Comparison of ENCODE assay signal across 8 cellular contexts in the genomic region with DNA sequence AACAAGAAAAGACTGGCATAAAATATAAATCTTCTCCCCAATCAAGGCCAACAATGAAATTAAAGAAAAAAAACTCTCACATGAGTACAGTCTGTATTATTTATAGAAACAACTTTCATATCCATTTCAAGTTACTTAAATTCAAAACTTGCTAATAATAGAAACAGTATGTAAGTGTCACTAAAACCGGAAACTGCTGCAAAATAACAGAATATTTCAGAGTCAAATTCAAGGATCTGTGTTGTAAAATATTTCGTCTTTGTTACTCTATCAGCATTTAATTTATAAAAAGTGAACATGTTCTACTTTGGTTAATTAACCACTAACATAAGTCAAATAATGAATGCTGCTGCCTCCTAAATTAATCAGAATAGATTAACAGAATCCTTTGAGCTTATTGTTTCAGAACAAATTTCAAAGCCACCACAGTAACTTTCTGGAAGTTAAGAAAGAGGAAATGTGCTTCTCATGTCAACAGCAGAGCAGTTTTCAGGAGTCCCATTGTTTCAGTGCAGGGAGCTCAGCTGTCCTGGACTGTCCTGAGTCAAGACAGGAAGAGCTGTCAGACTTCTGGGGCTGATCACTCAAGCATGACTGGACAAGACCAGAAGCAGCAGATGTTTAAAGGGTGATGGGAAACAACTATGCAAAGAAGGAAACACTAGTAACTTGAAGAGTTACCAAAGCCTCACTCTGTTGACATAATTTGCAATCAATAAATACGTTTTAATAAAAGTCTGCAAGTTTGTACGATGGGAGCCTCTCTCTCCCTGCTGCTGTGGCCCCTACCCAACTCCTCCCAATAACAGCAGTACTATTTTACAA.
DNase-seq lines count a peak whose midpoint lies in the region; ATAC-seq and TF ChIP-seq lines count a peak whose summit lies in the region.

No MANE protein-coding gene starts in this region.

- peaks cover 88 to 99% (median 97%) of the 10 kb centered on the region in 3 donors for H3K4me1 Mint-ChIP-seq in naive B cell

- no peaks in the 10 kb centered on the region for H3K9me3 ChIP-seq in esophagus muscularis mucosa

- no peak overlapping the region for H3K4me3 ChIP-seq in esophagus muscularis mucosa

- in situ Hi-C loops in SK-MEL-5 (cut with HindIII; ENCODE audit: low pct_unique_long_range_greater_than_20kb, low sequenced_read_pairs): no loop called here

- H3K27ac ChIP-seq in esophagus muscularis mucosa (replicated peaks in 1 of 4): peak overlapping the region; percentile 10 to 65 (median 12)

- intact Hi-C loops in esophagus muscularis mucosa (cut with DNase I): no loop called here

- no peak for TF ChIP-seq EP300 in esophagus muscularis mucosa (IDR thresholded peaks at IDR 0.05)

- TF ChIP-seq CTCF in esophagus muscularis mucosa (IDR thresholded peaks at IDR 0.05): no peak

- H3K4me1 ChIP-seq in esophagus muscularis mucosa: peaks cover 75 to 94% (median 91%) of the 10 kb centered on the region in 4 donors

- 28% methylated on average over 4 of the region's 4 CpGs for WGBS in esophagus muscularis mucosa

- ATAC-seq in HG03175 (IDR thresholded peaks at IDR 0.05; ENCODE audit: unreplicated experiment) (peak; percentile 90), naive B cell (ENCODE audit: low read depth in 2 of 2) (peak; percentile 85 to 88)

- DNase-seq in CD1c-positive myeloid dendritic cell (ENCODE audit: extremely low spot score): peak; percentile 82
- DNase-seq in GM19238 (ENCODE audit: insufficient read length, low spot score): peak; percentile 54
- DNase-seq in SK-MEL-5 (ENCODE audit: low read depth, low spot score): peak; percentile 71
- DNase-seq in esophagus muscularis mucosa (ENCODE audit: extremely low spot score): peak; percentile 75
- peak; percentile 77 for DNase-seq in naive B cell
- DNase-seq in stimulated activated CD8-positive, alpha-beta memory T cell treated with anti-CD3 and anti-CD28 coated beads, Interleukin-4, amount 100 ng/mL, for 48 hours: no peak
- no peak for DNase-seq in cortex of kidney (lab: John Stamatoyannopoulos, UW)

- H3K9me3 Mint-ChIP-seq in naive B cell: peaks cover 0 to 2% (median 0%) of the 10 kb centered on the region in 7 donors

- peak overlapping the region; percentile 89 to 97 (median 96) for H3K27ac Mint-ChIP-seq in naive B cell

- H3K4me3 Mint-ChIP-seq in naive B cell: peak overlapping the region; percentile 66 to 91 (median 84)

- H3K27me3 Mint-ChIP-seq in naive B cell: no peaks in the 10 kb centered on the region

- H3K36me3 ChIP-seq in esophagus muscularis mucosa: no peaks in the 10 kb centered on the region

- H3K36me3 Mint-ChIP-seq in naive B cell: no peaks in the 10 kb centered on the region

- H3K27me3 ChIP-seq in esophagus muscularis mucosa: no peaks in the 10 kb centered on the region

- no peak for TF ChIP-seq POLR2A in esophagus muscularis mucosa (IDR thresholded peaks at IDR 0.05; ENCODE audit: low read depth)

Comparison
In these comparisons a context has a peak if more than half of its experiments do, and no peak if none do; other contexts are left out.
1. DNase-seq: peak in CD1c-positive myeloid dendritic cell (single experiment), GM19238 (single experiment), SK-MEL-5 (single experiment), esophagus muscularis mucosa (single experiment) and naive B cell (single experiment); none in stimulated activated CD8-positive, alpha-beta memory T cell treated with anti-CD3 and anti-CD28 coated beads, Interleukin-4, amount 100 ng/mL, for 48 hours (single experiment) and cortex of kidney (single experiment).